In the genomic region with DNA sequence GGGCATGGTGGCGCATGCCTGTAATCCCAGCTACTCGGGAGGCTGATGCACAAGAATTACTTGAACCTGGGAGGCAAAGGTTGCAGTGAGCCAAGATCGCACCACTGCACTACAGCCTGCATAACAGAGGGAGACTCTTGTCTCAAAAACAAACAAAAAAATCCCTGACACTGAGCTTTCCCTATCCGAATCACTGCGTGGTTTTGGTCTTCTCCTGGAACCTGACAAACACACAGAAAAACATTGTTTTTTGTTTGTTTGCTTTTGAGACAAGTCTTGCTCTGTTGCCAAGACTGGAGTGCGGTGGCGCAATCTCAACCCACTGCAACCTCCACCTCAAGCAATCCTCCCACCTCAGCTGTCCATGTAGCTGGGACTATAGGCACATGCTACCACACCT, we compare ENCODE assay signal across 17 cellular contexts. TPM values are rescaled to one million over a fixed set of nuclear protein-coding genes. Genes with fewer than 3 reads are reported as not detected.
DNase-seq lines count a peak whose midpoint lies in the region; ATAC-seq and TF ChIP-seq lines count a peak whose summit lies in the region.
"Had no signal": no experiment of that assay in that cellular context is flagged by ENCODE, and none has a peak within 500 bp of the region (broad histone marks: within the 10 kb centered on the region; RNA-seq: fewer than 3 reads in every experiment).

No MANE protein-coding gene starts in this region.

- H2AFZ ChIP-seq in mesenchymal stem cell (ENCODE audit: low read depth, low read length): no peak overlapping the region

- H3K14ac ChIP-seq in mesenchymal stem cell (ENCODE audit: low read length in 2 of 2): no peak overlapping the region

- no peaks in the 10 kb centered on the region for H3K27me3 Mint-ChIP-seq in activated CD4-positive, alpha-beta T cell treated with anti-CD3 and anti-CD28 coated beads, Interleukin-2, amount 10 ng/mL, durations not matched to agents 24 days and 14 days
- H3K27me3 Mint-ChIP-seq in stimulated activated memory B cell treated with anti-CD40 and anti-IgM and Interleukin-4, amounts not matched to agents 10 μg/mL and 1 μg/mL and 100 μg/mL, for 72 hours: no peaks in the 10 kb centered on the region
- H3K27me3 Mint-ChIP-seq: CD8-positive, alpha-beta memory T cell had no signal

- H3K36me3 Mint-ChIP-seq in activated CD4-positive, alpha-beta T cell treated with anti-CD3 and anti-CD28 coated beads, Interleukin-2, amount 10 ng/mL, durations not matched to agents 24 days and 14 days (ENCODE audit: low read depth): peaks cover 50% of the 10 kb centered on the region
- peaks cover 52% of the 10 kb centered on the region for H3K36me3 Mint-ChIP-seq in stimulated activated memory B cell treated with anti-CD40 and anti-IgM and Interleukin-4, amounts not matched to agents 10 μg/mL and 1 μg/mL and 100 μg/mL, for 72 hours

- no peak overlapping the region for H2AK5ac ChIP-seq in mesenchymal stem cell (ENCODE audit: low read length, severe bottlenecking)

- no peak overlapping the region for H2BK12ac ChIP-seq in mesenchymal stem cell (ENCODE audit: low read length in 2 of 2)

- H3K4me3 ChIP-seq in NB4 (ENCODE audit: low read depth, low read length) (no peak overlapping the region), mesenchymal stem cell (ENCODE audit: insufficient read depth in 1 of 2, low read depth in 1 of 2, low read length in 2 of 2) (no peak overlapping the region)
- H3K4me3 ChIP-seq: SJCRH30 had no signal

- H3K36me3 ChIP-seq in mesenchymal stem cell (ENCODE audit: control insufficient read depth in 1 of 2, insufficient read depth in 2 of 2, low read depth in 1 of 2, low read length in 2 of 2): peaks cover 4 to 5% of the 10 kb centered on the region in 2 experiments

- H3K18ac ChIP-seq in mesenchymal stem cell (ENCODE audit: low read depth in 1 of 2, low read length in 2 of 2): no peak overlapping the region

- WGBS in mesenchymal stem cell: 95% methylated on average over 7 of the region's 7 CpGs

- no peak overlapping the region for H2BK120ac ChIP-seq in mesenchymal stem cell (ENCODE audit: low read depth, low read length)

- no peak for TF ChIP-seq CTCF in NB4 (IDR thresholded peaks at IDR 0.05; ENCODE audit: low read depth, low read length)

- TF ChIP-seq POLR2A in NB4 (IDR thresholded peaks at IDR 0.05; ENCODE audit: extremely low read depth, insufficient read length): no peak

- no peak overlapping the region for H4K8ac ChIP-seq in mesenchymal stem cell (ENCODE audit: low read length)

- no peak for ATAC-seq in HG02798 (IDR thresholded peaks at IDR 0.05; ENCODE audit: poor library complexity, unreplicated experiment)
- no peak for ATAC-seq in stimulated activated memory B cell treated with anti-CD40 and anti-IgM and Interleukin-4, amounts not matched to agents 10 μg/mL and 1 μg/mL and 100 μg/mL, for 72 hours

- H3K27me3 ChIP-seq in mesenchymal stem cell (ENCODE audit: control insufficient read depth in 1 of 2, insufficient read depth in 1 of 2, low read length in 2 of 2): no peaks in the 10 kb centered on the region
- H3K27me3 ChIP-seq: SJCRH30 had no signal

- intact Hi-C loops in activated CD4-positive, alpha-beta T cell treated with anti-CD3 and anti-CD28 coated beads, Interleukin-2, amount 10 ng/mL, durations not matched to agents 24 days and 14 days (cut with micrococcal nuclease): no loop called here

- H3K27ac ChIP-seq in mesenchymal stem cell (ENCODE audit: low read length, poor library complexity, severe bottlenecking): no peak overlapping the region
- H3K27ac ChIP-seq: SJCRH30 had no signal

- peaks cover 11% of the 10 kb centered on the region for H3K4me1 Mint-ChIP-seq in activated CD4-positive, alpha-beta T cell treated with anti-CD3 and anti-CD28 coated beads, Interleukin-2, amount 10 ng/mL, durations not matched to agents 24 days and 14 days
- H3K4me1 Mint-ChIP-seq in stimulated activated memory B cell treated with anti-CD40 and anti-IgM and Interleukin-4, amounts not matched to agents 10 μg/mL and 1 μg/mL and 100 μg/mL, for 72 hours: peaks cover 8% of the 10 kb centered on the region
- H3K4me1 Mint-ChIP-seq: CD8-positive, alpha-beta memory T cell had no signal

- no peak overlapping the region for H3K4me2 ChIP-seq in mesenchymal stem cell (ENCODE audit: low read length, poor library complexity, severe bottlenecking)

- no peaks in the 10 kb centered on the region for H3K9me3 ChIP-seq in mesenchymal stem cell (ENCODE audit: control insufficient read depth, low read length)
- H3K9me3 ChIP-seq: SJCRH30 had no signal

- H3K27ac Mint-ChIP-seq in activated CD4-positive, alpha-beta T cell treated with anti-CD3 and anti-CD28 coated beads, Interleukin-2, amount 10 ng/mL, durations not matched to agents 24 days and 14 days: peak overlapping the region; percentile 47
- no peak overlapping the region for H3K27ac Mint-ChIP-seq in stimulated activated memory B cell treated with anti-CD40 and anti-IgM and Interleukin-4, amounts not matched to agents 10 μg/mL and 1 μg/mL and 100 μg/mL, for 72 hours
- H3K27ac Mint-ChIP-seq: CD8-positive, alpha-beta memory T cell had no signal

- H2BK15ac ChIP-seq in mesenchymal stem cell (ENCODE audit: low read depth, poor library complexity, severe bottlenecking): no peak overlapping the region

- no peak overlapping the region for H3K4me3 Mint-ChIP-seq in activated CD4-positive, alpha-beta T cell treated with anti-CD3 and anti-CD28 coated beads, Interleukin-2, amount 10 ng/mL, durations not matched to agents 24 days and 14 days
- H3K4me3 Mint-ChIP-seq in stimulated activated memory B cell treated with anti-CD40 and anti-IgM and Interleukin-4, amounts not matched to agents 10 μg/mL and 1 μg/mL and 100 μg/mL, for 72 hours: no peak overlapping the region
- H3K4me3 Mint-ChIP-seq: CD8-positive, alpha-beta memory T cell had no signal

- H4K91ac ChIP-seq in mesenchymal stem cell (ENCODE audit: low read length): no peak overlapping the region

- no peak overlapping the region for H3K4ac ChIP-seq in mesenchymal stem cell (ENCODE audit: low read depth in 1 of 2, low read length in 2 of 2)

- H3K9ac ChIP-seq in mesenchymal stem cell (ENCODE audit: low read length): no peak overlapping the region

- H3K4me1 ChIP-seq in mesenchymal stem cell (ENCODE audit: control insufficient read depth, insufficient read depth, low read depth, low read length): peaks cover 2% of the 10 kb centered on the region
- H3K4me1 ChIP-seq: SJCRH30 had no signal

- no peak for DNase-seq in activated CD4-positive, alpha-beta T cell treated with anti-CD3 and anti-CD28 coated beads, Interleukin-2, amount 10 ng/mL, durations not matched to agents 24 days and 14 days
- DNase-seq in activated CD4-positive, alpha-beta T cell treated with anti-CD3 and anti-CD28 coated beads for 4 hours: no peak
- DNase-seq in NB4 (ENCODE audit: low read depth) (peak; percentile 28), amniotic epithelial cell (ENCODE audit: low read depth) (peak; percentile 64), mesenchymal stem cell (peak; percentile 14), kidney glomerular epithelial cell (lab: John Stamatoyannopoulos, UW) (no peak)
- DNase-seq: AML-193; C1 segment of cervical spinal cord; CD8-positive, alpha-beta memory T cell; EL; GF-D8; KBM-7; NCI-H1417; NCI-H1694 treated with DMSO at 0.1 percent for 48 hours; SJCRH30 had no signal

- no peak overlapping the region for H3K23ac ChIP-seq in mesenchymal stem cell (ENCODE audit: low read length in 2 of 2)

- no peaks in the 10 kb centered on the region for H3K9me3 Mint-ChIP-seq in activated CD4-positive, alpha-beta T cell treated with anti-CD3 and anti-CD28 coated beads, Interleukin-2, amount 10 ng/mL, durations not matched to agents 24 days and 14 days
- no peaks in the 10 kb centered on the region for H3K9me3 Mint-ChIP-seq in stimulated activated memory B cell treated with anti-CD40 and anti-IgM and Interleukin-4, amounts not matched to agents 10 μg/mL and 1 μg/mL and 100 μg/mL, for 72 hours
- H3K9me3 Mint-ChIP-seq: CD8-positive, alpha-beta memory T cell had no signal

- H2BK5ac ChIP-seq in mesenchymal stem cell (ENCODE audit: low read depth, low read length, poor library complexity, severe bottlenecking): no peak overlapping the region

- peaks cover 21% of the 10 kb centered on the region for H3K79me1 ChIP-seq in mesenchymal stem cell (replicated peaks; ENCODE audit: low read length, poor library complexity, severe bottlenecking)

RNA-seq across cellular contexts. Expression of a gene that starts 50.4 kb away (rescaled TPM):
- total RNA-seq in activated CD4-positive, alpha-beta T cell treated with anti-CD3 and anti-CD28 coated beads, Interleukin-2, amount 10 ng/mL, durations not matched to agents 24 days and 14 days: 0.31 and 0.33 TPM in 2 replicates
- 0.51 TPM for polyA plus RNA-seq in mesenchymal stem cell (2013, experiment 1 of 2)
- 0.55 TPM for polyA plus RNA-seq in mesenchymal stem cell (2013, experiment 2 of 2)

Comparison
In these comparisons a context has a peak if more than half of its experiments do, and no peak if none do; other contexts are left out.
1. DNase-seq: peak in NB4 (single experiment), amniotic epithelial cell (single experiment) and mesenchymal stem cell (single experiment); none in activated CD4-positive, alpha-beta T cell treated with anti-CD3 and anti-CD28 coated beads, Interleukin-2, amount 10 ng/mL, durations not matched to agents 24 days and 14 days (single experiment), activated CD4-positive, alpha-beta T cell treated with anti-CD3 and anti-CD28 coated beads for 4 hours (0 of 2) and kidney glomerular epithelial cell (single experiment).